8 cellular contexts compared by ENCODE assay signal in genomic region chr18:44709297-44710117, GRCh38. TPM values are rescaled to one million over a fixed set of nuclear protein-coding genes. Genes with fewer than 3 reads are reported as not detected.
DNase-seq lines count a peak whose midpoint lies in the region; ATAC-seq and TF ChIP-seq lines count a peak whose summit lies in the region.

No MANE protein-coding gene starts in this region.

- H3K79me2 ChIP-seq in hepatocyte: peaks cover 70% of the 10 kb centered on the region

- H3K9me3 ChIP-seq in BLaER1 (no peaks in the 10 kb centered on the region), hepatocyte (ENCODE audit: low read depth) (no peaks in the 10 kb centered on the region)

- ATAC-seq in GM19455 (IDR thresholded peaks at IDR 0.05; ENCODE audit: unreplicated experiment): peak; percentile 98
- peak; percentile 96 for ATAC-seq in HG03442 (IDR thresholded peaks at IDR 0.05; ENCODE audit: unreplicated experiment)

- DNase-seq in hepatocyte (ENCODE audit: low spot score) (no peak), NCI-H748 treated with DMSO at 0.1 percent for 48 hours (lab: John Stamatoyannopoulos, UW) (no peak), COR-L47 (lab: John Stamatoyannopoulos, UW) (no peak), DMS79 treated with DMSO at 0.1 percent for 48 hours (lab: John Stamatoyannopoulos, UW) (no peak)
- DNase-seq in stimulated activated CD4-positive, alpha-beta T cell treated with anti-CD3 and anti-CD28 coated beads, Interleukin-12 subunit alpha, Interleukin-12 subunit beta, amount 100 ng/mL, for 4 hours: no peak

- H3K9me2 ChIP-seq in hepatocyte (replicated peaks; ENCODE audit: insufficient read depth): no peaks in the 10 kb centered on the region

- H4K20me1 ChIP-seq in BLaER1: no peaks in the 10 kb centered on the region
- peaks cover 3% of the 10 kb centered on the region for H4K20me1 ChIP-seq in hepatocyte (ENCODE audit: insufficient read depth, poor library complexity, severe bottlenecking)

- TF ChIP-seq CTCF in hepatocyte (IDR thresholded peaks at IDR 0.05; ENCODE audit: poor library complexity): no peak

- H2AFZ ChIP-seq in hepatocyte: no peak overlapping the region

- 57% methylated on average over 9 of the region's 9 CpGs for WGBS in hepatocyte (ENCODE audit: low lambda C conversion rate, missing lambda C conversion rate)

- H3K27ac ChIP-seq in BLaER1: no peak overlapping the region
- H3K27ac ChIP-seq in hepatocyte: peak overlapping the region; percentile 24

- H3K27me3 ChIP-seq in BLaER1 (no peaks in the 10 kb centered on the region), hepatocyte (no peaks in the 10 kb centered on the region)

- no peak overlapping the region for H3K9ac ChIP-seq in BLaER1

- H3K36me3 ChIP-seq in BLaER1 (0 out of 2 replicates have a peak, but pooled peaks cover 3% of the 10 kb centered on the region), hepatocyte (replicated peaks; ENCODE audit: insufficient read depth, low read depth) (no peaks in the 10 kb centered on the region)

- peak overlapping the region; percentile 35 for H3K4me2 ChIP-seq in BLaER1
- no peak overlapping the region for H3K4me2 ChIP-seq in hepatocyte

- H3K4me1 ChIP-seq in BLaER1: peaks cover 18% of the 10 kb centered on the region
- peaks cover 7% of the 10 kb centered on the region for H3K4me1 ChIP-seq in hepatocyte (ENCODE audit: insufficient read depth)

- no peak overlapping the region for H3K4me3 ChIP-seq in BLaER1
- no peak overlapping the region for H3K4me3 ChIP-seq in hepatocyte

RNA-seq across cellular contexts. Expression of gene SETBP1, which starts 28.8 kb away (rescaled TPM):
- 20.1 and 21.1 TPM in 2 replicates for total RNA-seq in hepatocyte
- 8.6 and 10.3 TPM in 2 replicates for polyA plus RNA-seq in hepatocyte
